In genomic region chr5:57175586-57175985, GRCh38 we compare ENCODE assay signal across 8 cellular contexts. TPM values are rescaled to one million over a fixed set of nuclear protein-coding genes. Genes with fewer than 3 reads are reported as not detected.
A peak's percentile ranks its signal among the peaks of the same experiment; 100 is the strongest.
DNase-seq lines count a peak whose midpoint lies in the region; ATAC-seq and TF ChIP-seq lines count a peak whose summit lies in the region.

No MANE protein-coding gene starts in this region.

- DNase-seq in activated T-cell treated with anti-CD3 and anti-CD28 coated beads for 48 hours (ENCODE audit: low read depth) (peak; percentile 26), fibroblast of villous mesenchyme (ENCODE audit: low read depth) (no peak), retinal pigment epithelial cell (ENCODE audit: low read depth) (no peak), occipital lobe (lab: John Stamatoyannopoulos, UW) (no peak)

- H3K4me2 ChIP-seq in BLaER1: peak overlapping the region; percentile 92

- H3K27me3 ChIP-seq in BLaER1: no peaks in the 10 kb centered on the region

- peaks cover 30% of the 10 kb centered on the region for H3K36me3 ChIP-seq in BLaER1

- peak overlapping the region; percentile 99 for H3K9ac ChIP-seq in BLaER1

- peak overlapping the region; percentile 91 for H3K4me3 ChIP-seq in BLaER1
- H3K4me3 ChIP-seq in fibroblast of villous mesenchyme (ENCODE audit: low read depth, low read length): peak overlapping the region; percentile 90
- H3K4me3 ChIP-seq in retinal pigment epithelial cell (ENCODE audit: low read length): peak overlapping the region; percentile 95

- TF ChIP-seq CTCF in fibroblast of villous mesenchyme (IDR thresholded peaks at IDR 0.05; ENCODE audit: insufficient read depth, low read depth, low read length) (no peak), retinal pigment epithelial cell (conservative IDR thresholded peaks at IDR 0.05; ENCODE audit: low read depth, low read length) (no peak)

- H4K20me1 ChIP-seq in BLaER1: peaks cover 63% of the 10 kb centered on the region

- H3K9me3 ChIP-seq in BLaER1: no peaks in the 10 kb centered on the region

- H3K27ac ChIP-seq in BLaER1: peak overlapping the region; percentile 98

- ATAC-seq in HG03196 (IDR thresholded peaks at IDR 0.05; ENCODE audit: unreplicated experiment): peak; percentile 21
- ATAC-seq in HG03342 (IDR thresholded peaks at IDR 0.05; ENCODE audit: unreplicated experiment): no peak
- no peak for ATAC-seq in GM18498 (IDR thresholded peaks at IDR 0.05; ENCODE audit: unreplicated experiment)

- peaks cover 25% of the 10 kb centered on the region for H3K4me1 ChIP-seq in BLaER1

RNA-seq across cellular contexts. Expression of gene GPBP1, which starts 1.7 kb away (rescaled TPM):
- 43.2 and 73.0 TPM in 2 replicates for total RNA-seq in fibroblast of villous mesenchyme
- total RNA-seq in occipital lobe: 159 TPM
